In genomic region chr4:12881945-12882589, GRCh38 we compare ENCODE assay signal across 16 cellular contexts.
"Had no signal": no experiment of that assay in that cellular context is flagged by ENCODE, and none has a peak within 500 bp of the region (broad histone marks: within the 10 kb centered on the region; RNA-seq: fewer than 3 reads in every experiment).

No MANE protein-coding gene starts in this region.

- DNase-seq: activated CD4-positive, alpha-beta T cell treated with anti-CD3 and anti-CD28 coated beads for 4 hours; activated CD4-positive, alpha-beta T cell treated with anti-CD3 and anti-CD28 coated beads, Interleukin-2, amount 50 U/mL, for 4 hours; activated naive CD4-positive, alpha-beta T cell; activated T-cell treated with anti-CD3 and anti-CD28 coated beads for 4 hours; activated T-cell treated with anti-CD3 and anti-CD28 coated beads, Interleukin-2, amount 50 U/mL, for 72 hours; central memory CD4-positive, alpha-beta T cell; colonic mucosa; effector CD8-positive, alpha-beta T cell; esophagus squamous epithelium; foreskin melanocyte; kidney glomerular epithelial cell; left lung; stimulated activated CD4-positive, alpha-beta T cell treated with anti-CD3 and anti-CD28 coated beads, Interleukin-12 subunit alpha, Interleukin-12 subunit beta, amount 100 ng/mL, for 4 hours; stimulated activated CD4-positive, alpha-beta T cell treated with anti-CD3 and anti-CD28 coated beads, Interleukin-4, amount 100 ng/mL, for 1 hour; stimulated activated naive CD8-positive, alpha-beta T cell treated with anti-CD3 and anti-CD28 coated beads, Interleukin-15, Interleukin-2, amounts not matched to agents 100 U/mL and 50 U/mL, for 24 hours; uterus had no signal
